In the genomic region with DNA sequence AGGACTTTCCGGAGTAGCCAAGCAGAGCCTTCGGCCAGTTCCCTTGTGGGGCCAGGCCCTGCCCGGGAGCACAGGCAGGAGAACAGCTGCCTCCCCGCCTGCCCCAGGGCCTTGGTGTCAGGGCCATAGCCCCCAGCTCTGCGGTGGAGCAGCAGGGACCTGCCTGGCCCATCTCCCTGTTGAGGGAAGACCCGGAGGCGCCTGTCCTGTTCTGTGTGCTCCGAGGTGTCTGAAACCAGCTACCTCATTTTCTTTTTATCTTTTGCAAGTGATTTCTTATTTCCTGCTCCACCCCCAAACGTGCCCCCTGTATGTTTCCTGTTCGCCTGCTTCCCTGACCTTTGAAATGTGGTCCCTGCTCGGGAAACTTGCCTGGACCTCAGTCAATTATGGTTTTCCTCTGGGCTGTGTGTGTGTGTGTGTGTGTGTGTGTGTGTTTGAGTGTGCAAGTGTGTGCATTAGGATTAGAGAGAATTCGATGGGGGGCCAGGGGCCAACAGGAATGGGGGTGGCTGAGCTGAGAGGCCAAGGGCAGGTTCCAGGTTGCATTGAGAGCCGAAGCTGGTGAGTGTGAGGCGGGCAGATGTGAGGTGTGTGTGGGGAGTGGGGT, we compare ENCODE assay signal across 1 cellular context.
TF ChIP-seq lines count a peak whose summit lies in the region.

No MANE protein-coding gene starts in this region.

TF ChIP-seq in H1, 55 proteins besides CTCF, POLR2A, EP300 and RAD21:
- TF ChIP-seq CEBPB (IDR thresholded peaks at IDR 0.05; ENCODE audit: low read depth, low read length) (no peak), NANOG (IDR thresholded peaks at IDR 0.05; ENCODE audit: insufficient read depth, low read depth, low read length, poor library complexity, severe bottlenecking) (no peak), MAX (IDR thresholded peaks at IDR 0.05) (no peak), CHD1 (IDR thresholded peaks at IDR 0.05; ENCODE audit: low read depth, low read length) (no peak), POU5F1 (IDR thresholded peaks at IDR 0.05; ENCODE audit: low read depth, low read length) (no peak), GABPA (IDR thresholded peaks at IDR 0.05; ENCODE audit: borderline replicate concordance, insufficient read depth, low read length) (no peak)
- TF ChIP-seq, protein P1, sequence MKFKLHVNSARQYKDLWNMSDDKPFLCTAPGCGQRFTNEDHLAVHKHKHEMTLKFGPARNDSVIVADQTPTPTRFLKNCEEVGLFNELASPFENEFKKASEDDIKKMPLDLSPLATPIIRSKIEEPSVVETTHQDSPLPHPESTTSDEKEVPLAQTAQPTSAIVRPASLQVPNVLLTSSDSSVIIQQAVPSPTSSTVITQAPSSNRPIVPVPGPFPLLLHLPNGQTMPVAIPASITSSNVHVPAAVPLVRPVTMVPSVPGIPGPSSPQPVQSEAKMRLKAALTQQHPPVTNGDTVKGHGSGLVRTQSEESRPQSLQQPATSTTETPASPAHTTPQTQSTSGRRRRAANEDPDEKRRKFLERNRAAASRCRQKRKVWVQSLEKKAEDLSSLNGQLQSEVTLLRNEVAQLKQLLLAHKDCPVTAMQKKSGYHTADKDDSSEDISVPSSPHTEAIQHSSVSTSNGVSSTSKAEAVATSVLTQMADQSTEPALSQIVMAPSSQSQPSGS (IDR thresholded peaks at IDR 0.05; ENCODE audit: low read length), result no peak
TF ChIP-seq in H1: peak in this region for 0.
